ENCODE assay signal across 38 cellular contexts in genomic region chr1:22681564-22682276, GRCh38. TPM values are rescaled to one million over a fixed set of nuclear protein-coding genes. Genes with fewer than 3 reads are reported as not detected.
"Had no signal": no experiment of that assay in that cellular context is flagged by ENCODE, and none has a peak within 500 bp of the region (broad histone marks: within the 10 kb centered on the region; RNA-seq: fewer than 3 reads in every experiment).

No MANE protein-coding gene starts in this region.

- H3K9me3 ChIP-seq: ascending aorta, breast epithelium, colonic mucosa, esophagus squamous epithelium, gastroesophageal sphincter, heart right ventricle had no signal

- H3K27me3 ChIP-seq: ascending aorta, breast epithelium, cardiac muscle cell, colonic mucosa, hepatocyte had no signal

- FAIRE-seq: endometrium, endothelial cell of umbilical vein had no signal

- H2AFZ ChIP-seq: hepatocyte had no signal

- H3K79me2 ChIP-seq: hepatocyte had no signal

- H3K36me3 ChIP-seq: ascending aorta, breast epithelium, cardiac muscle cell, colonic mucosa, esophagus squamous epithelium, gastroesophageal sphincter, heart right ventricle had no signal

- H3K4me1 ChIP-seq: ascending aorta, breast epithelium, esophagus squamous epithelium, gastroesophageal sphincter, heart right ventricle had no signal

- H3K27ac ChIP-seq: ascending aorta, breast epithelium, cardiac muscle cell, colonic mucosa, epithelial cell of prostate, esophagus squamous epithelium, gastroesophageal sphincter, heart right ventricle, hepatocyte had no signal

- H3K4me2 ChIP-seq: hepatocyte had no signal

- H3K4me3 ChIP-seq: ascending aorta, breast epithelium, cardiac muscle cell, colonic mucosa, esophagus squamous epithelium, gastroesophageal sphincter, heart right ventricle, hepatocyte had no signal

- DNase-seq: activated CD4-positive, alpha-beta memory T cell treated with anti-CD3 and anti-CD28 coated beads for 36 hours; activated CD4-positive, alpha-beta T cell treated with anti-CD3 and anti-CD28 coated beads for 36 hours; activated CD4-positive, alpha-beta T cell treated with anti-CD3 and anti-CD28 coated beads, Interleukin-2, amount 10 ng/mL, durations not matched to agents 24 days and 14 days; activated CD4-positive, CD25-positive, alpha-beta regulatory T cell; activated CD4-positive, CD25-positive, alpha-beta regulatory T cell treated with anti-CD3 and anti-CD28 coated beads, Interleukin-2, amount 50 U/mL, for 72 hours; activated CD8-positive, alpha-beta memory T cell treated with anti-CD3 and anti-CD28 coated beads, Interleukin-2, amount 10 ng/mL, durations not matched to agents 7 days and 5 days; activated CD8-positive, alpha-beta memory T cell treated with anti-CD3 and anti-CD28 coated beads, Interleukin-2, amount 50 U/mL, for 4 hours; activated CD8-positive, alpha-beta T cell treated with anti-CD3 and anti-CD28 coated beads, Interleukin-2, amount 10 ng/mL, durations not matched to agents 7 days and 5 days; activated gamma-delta T cell; activated naive CD4-positive, alpha-beta T cell; activated naive CD4-positive, alpha-beta T cell treated with anti-CD3 and anti-CD28 coated beads, Interleukin-2, amount 10 ng/mL, durations not matched to agents 7 days and 5 days; activated naive CD8-positive, alpha-beta T cell treated with anti-CD3 and anti-CD28 coated beads, Interleukin-2, amount 10 ng/mL, durations not matched to agents 7 days and 5 days; activated T-cell treated with anti-CD3 and anti-CD28 coated beads, Interleukin-2, amount 50 U/mL, for 1 hour; activated T-cell treated with anti-CD3 and anti-CD28 coated beads, Interleukin-2, amount 50 U/mL, for 48 hours; central memory CD4-positive, alpha-beta T cell; cerebellar nuclear complex; effector CD8-positive, alpha-beta T cell; esophagus squamous epithelium; foreskin melanocyte; heart right ventricle; T1000 had no signal

- ATAC-seq: activated CD4-positive, alpha-beta T cell treated with anti-CD3 and anti-CD28 coated beads for 36 hours; activated CD8-positive, alpha-beta memory T cell treated with anti-CD3 and anti-CD28 coated beads, Interleukin-2, amount 10 ng/mL, durations not matched to agents 7 days and 5 days; activated CD8-positive, alpha-beta T cell treated with anti-CD3 and anti-CD28 coated beads, Interleukin-2, amount 10 ng/mL, durations not matched to agents 7 days and 5 days; activated naive CD4-positive, alpha-beta T cell treated with anti-CD3 and anti-CD28 coated beads, Interleukin-2, amount 50 U/mL, for 72 hours; gastroesophageal sphincter; heart right ventricle had no signal

RNA-seq across cellular contexts. Expression of gene C1QB, which starts 28.7 kb away (rescaled TPM):
- total RNA-seq: activated CD4-positive, alpha-beta memory T cell treated with anti-CD3 and anti-CD28 coated beads for 36 hours; activated CD4-positive, alpha-beta T cell treated with anti-CD3 and anti-CD28 coated beads for 36 hours; activated CD4-positive, alpha-beta T cell treated with anti-CD3 and anti-CD28 coated beads, Interleukin-2, amount 10 ng/mL, durations not matched to agents 24 days and 14 days; activated CD8-positive, alpha-beta memory T cell treated with anti-CD3 and anti-CD28 coated beads for 36 hours; activated CD8-positive, alpha-beta memory T cell treated with anti-CD3 and anti-CD28 coated beads, Interleukin-2, amount 10 ng/mL, durations not matched to agents 7 days and 5 days; activated CD8-positive, alpha-beta T cell treated with anti-CD3 and anti-CD28 coated beads, Interleukin-2, amount 10 ng/mL, durations not matched to agents 7 days and 5 days; activated naive CD4-positive, alpha-beta T cell treated with anti-CD3 and anti-CD28 coated beads, Interleukin-2, amount 50 U/mL, for 72 hours; activated T-helper 1 cell treated with anti-CD3 and anti-CD28 coated beads, Interleukin-12 subunit alpha, Interleukin-12 subunit beta, Interleukin-2, Interleukin-4 antibody, amounts not matched to agents 30 ng/mL and 10 ng/mL and 1 ng/mL, durations not matched to agents 14 hours and 24 hours and 36 hours; activated T-helper 2 cell treated with anti-CD3 and anti-CD28 coated beads, Interferon-gamma antibody, Interleukin-2, Interleukin-4, amounts not matched to agents 10 μg/mL and 5 μg/mL and 100 μg/mL, durations not matched to agents 14 hours and 24 hours and 36 hours; cardiac muscle cell; dermis microvascular lymphatic vessel endothelial cell; endothelial cell of umbilical vein; fibroblast of lung; fibroblast of villous mesenchyme; glomerular endothelial cell had no signal
- polyA plus RNA-seq: cardiac muscle cell, endothelial cell of umbilical vein, fibroblast of lung had no signal

RNA-seq across cellular contexts. Expression of gene EPHB2, which starts 28.9 kb away (rescaled TPM):
- total RNA-seq: activated CD4-positive, alpha-beta T cell treated with anti-CD3 and anti-CD28 coated beads for 36 hours; activated CD4-positive, alpha-beta T cell treated with anti-CD3 and anti-CD28 coated beads, Interleukin-2, amount 10 ng/mL, durations not matched to agents 24 days and 14 days; activated CD8-positive, alpha-beta T cell treated with anti-CD3 and anti-CD28 coated beads, Interleukin-2, amount 10 ng/mL, durations not matched to agents 7 days and 5 days; activated naive CD4-positive, alpha-beta T cell treated with anti-CD3 and anti-CD28 coated beads, Interleukin-2, amount 50 U/mL, for 72 hours; activated T-helper 1 cell treated with anti-CD3 and anti-CD28 coated beads, Interleukin-12 subunit alpha, Interleukin-12 subunit beta, Interleukin-2, Interleukin-4 antibody, amounts not matched to agents 30 ng/mL and 10 ng/mL and 1 ng/mL, durations not matched to agents 14 hours and 24 hours and 36 hours; activated T-helper 2 cell treated with anti-CD3 and anti-CD28 coated beads, Interferon-gamma antibody, Interleukin-2, Interleukin-4, amounts not matched to agents 10 μg/mL and 5 μg/mL and 100 μg/mL, durations not matched to agents 14 hours and 24 hours and 36 hours had no signal

RNA-seq across cellular contexts. Expression of gene C1QC, which starts 38.3 kb away (rescaled TPM):
- total RNA-seq: activated CD4-positive, alpha-beta memory T cell treated with anti-CD3 and anti-CD28 coated beads for 36 hours; activated CD4-positive, alpha-beta T cell treated with anti-CD3 and anti-CD28 coated beads for 36 hours; activated CD4-positive, alpha-beta T cell treated with anti-CD3 and anti-CD28 coated beads, Interleukin-2, amount 10 ng/mL, durations not matched to agents 24 days and 14 days; activated CD8-positive, alpha-beta memory T cell treated with anti-CD3 and anti-CD28 coated beads for 36 hours; activated CD8-positive, alpha-beta memory T cell treated with anti-CD3 and anti-CD28 coated beads, Interleukin-2, amount 10 ng/mL, durations not matched to agents 7 days and 5 days; activated CD8-positive, alpha-beta T cell treated with anti-CD3 and anti-CD28 coated beads, Interleukin-2, amount 10 ng/mL, durations not matched to agents 7 days and 5 days; activated naive CD4-positive, alpha-beta T cell treated with anti-CD3 and anti-CD28 coated beads, Interleukin-2, amount 50 U/mL, for 72 hours; activated T-helper 1 cell treated with anti-CD3 and anti-CD28 coated beads, Interleukin-12 subunit alpha, Interleukin-12 subunit beta, Interleukin-2, Interleukin-4 antibody, amounts not matched to agents 30 ng/mL and 10 ng/mL and 1 ng/mL, durations not matched to agents 14 hours and 24 hours and 36 hours; activated T-helper 2 cell treated with anti-CD3 and anti-CD28 coated beads, Interferon-gamma antibody, Interleukin-2, Interleukin-4, amounts not matched to agents 10 μg/mL and 5 μg/mL and 100 μg/mL, durations not matched to agents 14 hours and 24 hours and 36 hours; cardiac muscle cell; dermis microvascular lymphatic vessel endothelial cell; endothelial cell of umbilical vein; fibroblast of lung; fibroblast of villous mesenchyme; glomerular endothelial cell had no signal
- polyA plus RNA-seq: cardiac muscle cell, endothelial cell of umbilical vein, fibroblast of lung had no signal

RNA-seq across cellular contexts. Expression of gene C1QA, which starts 45.3 kb away (rescaled TPM):
- total RNA-seq: activated CD4-positive, alpha-beta memory T cell treated with anti-CD3 and anti-CD28 coated beads for 36 hours; activated CD4-positive, alpha-beta T cell treated with anti-CD3 and anti-CD28 coated beads for 36 hours; activated CD4-positive, alpha-beta T cell treated with anti-CD3 and anti-CD28 coated beads, Interleukin-2, amount 10 ng/mL, durations not matched to agents 24 days and 14 days; activated CD8-positive, alpha-beta memory T cell treated with anti-CD3 and anti-CD28 coated beads for 36 hours; activated CD8-positive, alpha-beta memory T cell treated with anti-CD3 and anti-CD28 coated beads, Interleukin-2, amount 10 ng/mL, durations not matched to agents 7 days and 5 days; activated CD8-positive, alpha-beta T cell treated with anti-CD3 and anti-CD28 coated beads, Interleukin-2, amount 10 ng/mL, durations not matched to agents 7 days and 5 days; activated naive CD4-positive, alpha-beta T cell treated with anti-CD3 and anti-CD28 coated beads, Interleukin-2, amount 50 U/mL, for 72 hours; activated T-helper 1 cell treated with anti-CD3 and anti-CD28 coated beads, Interleukin-12 subunit alpha, Interleukin-12 subunit beta, Interleukin-2, Interleukin-4 antibody, amounts not matched to agents 30 ng/mL and 10 ng/mL and 1 ng/mL, durations not matched to agents 14 hours and 24 hours and 36 hours; activated T-helper 2 cell treated with anti-CD3 and anti-CD28 coated beads, Interferon-gamma antibody, Interleukin-2, Interleukin-4, amounts not matched to agents 10 μg/mL and 5 μg/mL and 100 μg/mL, durations not matched to agents 14 hours and 24 hours and 36 hours; cardiac muscle cell; dermis microvascular lymphatic vessel endothelial cell; endothelial cell of umbilical vein; fibroblast of lung; fibroblast of villous mesenchyme; glomerular endothelial cell had no signal
- polyA plus RNA-seq: cardiac muscle cell, endothelial cell of umbilical vein, fibroblast of lung had no signal
